ENCODE assay signal across 8 cellular contexts in genomic region chr2:190881480-190882326, GRCh38.
DNase-seq lines count a peak whose midpoint lies in the region; ATAC-seq lines count a peak whose summit lies in the region.

No MANE protein-coding gene starts in this region.

- no peaks in the 10 kb centered on the region for H3K27me3 ChIP-seq in layer of hippocampus (ENCODE audit: control insufficient read depth, insufficient read depth, low read length)

- in situ Hi-C loops in ACHN (cut with HindIII; ENCODE audit: low pct_ligation_motif_present, low pct_unique_long_range_greater_than_20kb, low sequenced_read_pairs) = no loop called here

- DNase-seq in ACHN = peak; percentile 75
- DNase-seq in NCI-H345 treated with DMSO at 0.1 percent for 48 hours (lab: John Stamatoyannopoulos, UW; ENCODE audit: unreplicated experiment) = peak; percentile 27
- peak; percentile 60 for DNase-seq in cerebellar cortex (ENCODE audit: low spot score)
- peak; percentile 67 to 74 for DNase-seq in stimulated activated CD4-positive, alpha-beta T cell treated with anti-CD3 and anti-CD28 coated beads, Interleukin-2, amount 100 ng/mL, for 24 hours

- peak overlapping the region; percentile 84 for H3K27ac ChIP-seq in layer of hippocampus (ENCODE audit: low read depth, low read length)

- peak; percentile 66 for ATAC-seq in GM18870 (IDR thresholded peaks at IDR 0.05; ENCODE audit: unreplicated experiment)
- ATAC-seq in HG03135 (IDR thresholded peaks at IDR 0.05; ENCODE audit: unreplicated experiment) = peak; percentile 59
- peak; percentile 50 to 53 for ATAC-seq in activated CD4-positive, CD25-positive, alpha-beta regulatory T cell treated with anti-CD3 and anti-CD28 coated beads, Interleukin-2, amount 50 U/mL, for 24 hours

Comparison
In these comparisons a context has a peak if more than half of its experiments do, and no peak if none do; other contexts are left out.
1. Peak in every context shown above with its lines: DNase-seq, ATAC-seq and H3K27ac ChIP-seq.